ENCODE assay signal across 14 cellular contexts in genomic region chr7:74798644-74799043, GRCh38. TPM values are rescaled to one million over a fixed set of nuclear protein-coding genes. Genes with fewer than 3 reads are reported as not detected.
A peak's percentile ranks its signal among the peaks of the same experiment; 100 is the strongest.
DNase-seq lines count a peak whose midpoint lies in the region; ATAC-seq and TF ChIP-seq lines count a peak whose summit lies in the region.
"Not testable (repeated sequence)": the region's sequence is repeated elsewhere in the genome, so short reads cannot be mapped to it uniquely, and the experiment has no call there.
"Had no signal": no experiment of that assay in that cellular context is flagged by ENCODE, and none has a peak within 500 bp of the region (broad histone marks: within the 10 kb centered on the region; RNA-seq: fewer than 3 reads in every experiment).

No MANE protein-coding gene starts in this region.

- H3K9me3 Mint-ChIP-seq in Calu3 (ENCODE audit: low read depth, unreplicated experiment); activated CD4-positive, alpha-beta memory T cell treated with anti-CD3 and anti-CD28 coated beads for 36 hours; activated naive CD4-positive, alpha-beta T cell treated with anti-CD3 and anti-CD28 coated beads for 36 hours; stimulated activated naive CD8-positive, alpha-beta T cell treated with anti-CD3 and anti-CD28 coated beads, Interleukin-15, amount 100 ng/mL, for 72 hours: not testable (repeated sequence)

- not testable (repeated sequence) for H3K4me3 ChIP-seq in PC-3 (ENCODE audit: low read length)

- not testable (repeated sequence) for H4K20me1 ChIP-seq in PC-3 (ENCODE audit: low read length)

- CTCF ChIA-PET in Calu3 (lab: Charles Lee); PC-3 (lab: Charles Lee); activated CD4-positive, alpha-beta memory T cell treated with anti-CD3 and anti-CD28 coated beads for 36 hours (lab: Charles Lee); activated naive CD4-positive, alpha-beta T cell treated with anti-CD3 and anti-CD28 coated beads for 36 hours (lab: Charles Lee): not testable (repeated sequence)

- not testable (repeated sequence) for H3F3A ChIP-seq in PC-3 (ENCODE audit: low read length, unreplicated experiment)

- H3K27ac ChIP-seq in PC-3 (ENCODE audit: low read length); foreskin keratinocyte: not testable (repeated sequence)

- POLR2A ChIA-PET in PC-3 (lab: Charles Lee; ENCODE audit: unreplicated experiment), result interaction anchor here (0.6 kb wide), 2 partner anchors 163 to 349 kb away, joined by 3 to 5 read pairs; no protein-coding TSS in a partner anchor
- POLR2A ChIA-PET in activated CD4-positive, alpha-beta memory T cell treated with anti-CD3 and anti-CD28 coated beads for 36 hours (lab: Charles Lee), result not testable (repeated sequence)

- H3K4me2 ChIP-seq in PC-3 (ENCODE audit: low read length), result not testable (repeated sequence)

- H3K4me1 Mint-ChIP-seq in Calu3 (ENCODE audit: low read depth, unreplicated experiment); activated CD4-positive, alpha-beta memory T cell treated with anti-CD3 and anti-CD28 coated beads for 36 hours (ENCODE audit: low read depth); activated naive CD4-positive, alpha-beta T cell treated with anti-CD3 and anti-CD28 coated beads for 36 hours (ENCODE audit: low read depth); stimulated activated naive CD8-positive, alpha-beta T cell treated with anti-CD3 and anti-CD28 coated beads, Interleukin-15, amount 100 ng/mL, for 72 hours: not testable (repeated sequence)

- ATAC-seq in PC-3, result peak; percentile 83
- ATAC-seq in SK-N-SH treated with all-trans-retinoic acid at 6 μM for 48 hours, result peak; percentile 60
- ATAC-seq in foreskin keratinocyte, result peak; percentile 66
- ATAC-seq in stimulated activated naive CD8-positive, alpha-beta T cell treated with anti-CD3 and anti-CD28 coated beads, Interleukin-15, amount 100 ng/mL, for 72 hours, result peak; percentile 31

- not testable (repeated sequence) for H3K27ac Mint-ChIP-seq in Calu3 (ENCODE audit: unreplicated experiment); activated CD4-positive, alpha-beta memory T cell treated with anti-CD3 and anti-CD28 coated beads for 36 hours; activated naive CD4-positive, alpha-beta T cell treated with anti-CD3 and anti-CD28 coated beads for 36 hours; stimulated activated naive CD8-positive, alpha-beta T cell treated with anti-CD3 and anti-CD28 coated beads, Interleukin-15, amount 100 ng/mL, for 72 hours

- not testable (repeated sequence) for H3K4me1 ChIP-seq in PC-3 (ENCODE audit: insufficient read depth, low read length); foreskin keratinocyte

- TF ChIP-seq CTCF in Calu3 (IDR thresholded peaks at IDR 0.05; ENCODE audit: unreplicated experiment); PC-3 (conservative IDR thresholded peaks at IDR 0.05; ENCODE audit: low read depth, low read length); foreskin keratinocyte (conservative IDR thresholded peaks at IDR 0.05): not testable (repeated sequence)

- H2AFZ ChIP-seq in PC-3 (ENCODE audit: low read length), result not testable (repeated sequence)

- not testable (repeated sequence) for H3K27me3 Mint-ChIP-seq in Calu3 (ENCODE audit: unreplicated experiment); activated CD4-positive, alpha-beta memory T cell treated with anti-CD3 and anti-CD28 coated beads for 36 hours; activated naive CD4-positive, alpha-beta T cell treated with anti-CD3 and anti-CD28 coated beads for 36 hours (ENCODE audit: low read depth); stimulated activated naive CD8-positive, alpha-beta T cell treated with anti-CD3 and anti-CD28 coated beads, Interleukin-15, amount 100 ng/mL, for 72 hours

- intact Hi-C loops in Calu3 (cut with micrococcal nuclease; ENCODE audit: unreplicated experiment); PC-3 (cut with micrococcal nuclease); activated CD4-positive, alpha-beta memory T cell treated with anti-CD3 and anti-CD28 coated beads for 36 hours (cut with micrococcal nuclease); activated naive CD4-positive, alpha-beta T cell treated with anti-CD3 and anti-CD28 coated beads for 36 hours (cut with micrococcal nuclease): not testable (repeated sequence)

- BruUV-seq in Calu3 (replicated peaks; lab: Mats Ljungman, UMichigan); PC-3 (replicated peaks; lab: Mats Ljungman, UMichigan): not testable (repeated sequence)

- not testable (repeated sequence) for H3K36me3 ChIP-seq in PC-3 (ENCODE audit: low read depth, low read length)

- not testable (repeated sequence) for H3K27me3 ChIP-seq in PC-3 (ENCODE audit: low read length); foreskin keratinocyte

- not testable (repeated sequence) for H3K9me2 ChIP-seq in PC-3 (replicated peaks; ENCODE audit: low read length)

- not testable (repeated sequence) for H3K36me3 Mint-ChIP-seq in Calu3 (ENCODE audit: insufficient read depth, unreplicated experiment); activated CD4-positive, alpha-beta memory T cell treated with anti-CD3 and anti-CD28 coated beads for 36 hours; activated naive CD4-positive, alpha-beta T cell treated with anti-CD3 and anti-CD28 coated beads for 36 hours (ENCODE audit: low read depth)

- H3K9me3 ChIP-seq in PC-3 (ENCODE audit: low read length), result not testable (repeated sequence)

- not testable (repeated sequence) for H3K4me3 Mint-ChIP-seq in Calu3 (ENCODE audit: low read depth, unreplicated experiment); activated CD4-positive, alpha-beta memory T cell treated with anti-CD3 and anti-CD28 coated beads for 36 hours; activated naive CD4-positive, alpha-beta T cell treated with anti-CD3 and anti-CD28 coated beads for 36 hours; stimulated activated naive CD8-positive, alpha-beta T cell treated with anti-CD3 and anti-CD28 coated beads, Interleukin-15, amount 100 ng/mL, for 72 hours

- H3K9ac ChIP-seq in PC-3 (ENCODE audit: low read length), result not testable (repeated sequence)

- DNase-seq in Calu3, result peak; percentile 39
- DNase-seq in PC-3; foreskin keratinocyte; stimulated activated naive CD8-positive, alpha-beta T cell treated with anti-CD3 and anti-CD28 coated beads, Interleukin-15, amount 100 ng/mL, for 72 hours: not testable (repeated sequence)
- peak; percentile 42 for DNase-seq in activated CD4-positive, alpha-beta memory T cell treated with anti-CD3 and anti-CD28 coated beads for 36 hours
- peak; percentile 18 for DNase-seq in activated naive CD4-positive, alpha-beta T cell treated with anti-CD3 and anti-CD28 coated beads for 36 hours
- DNase-seq in stimulated activated CD4-positive, alpha-beta T cell treated with anti-CD3 and anti-CD28 coated beads, Interleukin-15, amount 100 ng/mL, for 24 hours, result peak; percentile 34

- H3K79me2 ChIP-seq in PC-3 (ENCODE audit: low read length), result not testable (repeated sequence)

RNA-seq across cellular contexts. Expression of gene NCF1, which starts 24.8 kb away (rescaled TPM):
- total RNA-seq in Calu3 (2022), result 0.51 TPM in 1 of 2 replicates, not detected in the other
- not detected in 2 replicates for total RNA-seq in PC-3 (2014; rRNA removed)
- under 1 TPM; 0.62 to 0.73 TPM for total RNA-seq in activated CD4-positive, alpha-beta memory T cell treated with anti-CD3 and anti-CD28 coated beads for 36 hours
- under 1 TPM; 0.50 to 0.59 TPM for total RNA-seq in activated naive CD4-positive, alpha-beta T cell treated with anti-CD3 and anti-CD28 coated beads for 36 hours
- 0.07 and 0.32 TPM in 2 replicates for total RNA-seq in foreskin keratinocyte
- 0.34 and 0.36 TPM in 2 replicates for polyA plus RNA-seq in foreskin keratinocyte
- total RNA-seq: Daoy, GM23248, HT-29, NCI-H460, SJSA1 had no signal
- polyA plus RNA-seq: AG04450, GM23248 had no signal

RNA-seq across cellular contexts. Expression of gene GTF2IRD2, which starts 52.8 kb away (rescaled TPM):
- total RNA-seq in Calu3 (2022) (5.8 and 9.0 TPM in 2 replicates), PC-3 (2014; rRNA removed) (0.63 and 3.0 TPM in 2 replicates), foreskin keratinocyte (4.1 and 4.7 TPM in 2 replicates)
- 1 to 10 TPM; 2.8 to 3.2 TPM for total RNA-seq in activated CD4-positive, alpha-beta memory T cell treated with anti-CD3 and anti-CD28 coated beads for 36 hours
- 1 to 10 TPM; 2.0 to 2.1 TPM for total RNA-seq in activated naive CD4-positive, alpha-beta T cell treated with anti-CD3 and anti-CD28 coated beads for 36 hours
- 4.4 and 5.0 TPM in 2 replicates for polyA plus RNA-seq in foreskin keratinocyte

Comparison
In these comparisons a context has a peak if more than half of its experiments do, and no peak if none do; other contexts are left out.
1. ATAC-seq: peak in every context shown above with its lines; median percentile 83 in PC-3; 66 in foreskin keratinocyte; 60 in SK-N-SH treated with all-trans-retinoic acid at 6 μM for 48 hours; 31 in stimulated activated naive CD8-positive, alpha-beta T cell treated with anti-CD3 and anti-CD28 coated beads, Interleukin-15, amount 100 ng/mL, for 72 hours.